In genomic region chr15:69666921-69667811, GRCh38 we compare ENCODE assay signal across 11 cellular contexts.
DNase-seq lines count a peak whose midpoint lies in the region; ATAC-seq and TF ChIP-seq lines count a peak whose summit lies in the region.
"Had no signal": no experiment of that assay in that cellular context is flagged by ENCODE, and none has a peak within 500 bp of the region (broad histone marks: within the 10 kb centered on the region; RNA-seq: fewer than 3 reads in every experiment).

No MANE protein-coding gene starts in this region.

- H3K4me3 ChIP-seq in coronary artery (no peak overlapping the region), PC-9 (no peak overlapping the region), prostate gland (no peak overlapping the region)
- H3K4me3 ChIP-seq: pancreas had no signal

- WGBS in prostate gland = 73% methylated on average over 19 of the region's 19 CpGs

- no peak for TF ChIP-seq POLR2A in prostate gland (IDR thresholded peaks at IDR 0.05)

- peak; percentile 41 for ATAC-seq in GM19328 (IDR thresholded peaks at IDR 0.05; ENCODE audit: unreplicated experiment)

- no peaks in the 10 kb centered on the region for H3K9me3 Mint-ChIP-seq in IgD-negative memory B cell
- H3K9me3 Mint-ChIP-seq: activated naive CD4-positive, alpha-beta T cell treated with anti-CD3 and anti-CD28 coated beads for 36 hours; CD4-positive, CD25-positive, alpha-beta regulatory T cell had no signal

- peaks cover 34 to 40% (median 35%) of the 10 kb centered on the region in 3 donors for H3K4me1 Mint-ChIP-seq in IgD-negative memory B cell

- POLR2A ChIA-PET in PC-9 (lab: Charles Lee; ENCODE audit: unreplicated experiment) = no interaction called here

- H3K27me3 Mint-ChIP-seq in IgD-negative memory B cell = peaks cover 2% of the 10 kb centered on the region

- H3K36me3 ChIP-seq in PC-9 (ENCODE audit: low read depth) (no peaks in the 10 kb centered on the region), prostate gland (no peaks in the 10 kb centered on the region)
- H3K36me3 ChIP-seq: pancreas had no signal

- no peaks in the 10 kb centered on the region for H3K9me2 ChIP-seq in PC-9 (ENCODE audit: insufficient read depth)

- H3K4me2 ChIP-seq in PC-9 = no peak overlapping the region

- no peaks in the 10 kb centered on the region for H3K36me3 Mint-ChIP-seq in IgD-negative memory B cell
- H3K36me3 Mint-ChIP-seq: CD4-positive, CD25-positive, alpha-beta regulatory T cell had no signal

- no peaks in the 10 kb centered on the region for H3K27me3 ChIP-seq in PC-9 (ENCODE audit: insufficient read depth, low read depth)
- no peaks in the 10 kb centered on the region for H3K27me3 ChIP-seq in prostate gland (replicated peaks; ENCODE audit: insufficient read depth)
- H3K27me3 ChIP-seq: pancreas had no signal

- H3K27ac ChIP-seq in coronary artery = peak overlapping the region in 1 of 2 donors; percentile 28
- no peak overlapping the region for H3K27ac ChIP-seq in PC-9
- H3K27ac ChIP-seq in prostate gland = no peak overlapping the region

- DNase-seq in AML-193 (lab: John Stamatoyannopoulos, UW) (peak; percentile 67 to 78), coronary artery (ENCODE audit: low spot score) (peak; percentile 73), PC-9 (no peak), cerebellar cortex (ENCODE audit: low spot score) (no peak), prostate gland (ENCODE audit: low spot score) (no peak), NCI-H1694 treated with DMSO at 0.1 percent for 48 hours (lab: John Stamatoyannopoulos, UW) (no peak)

- TF ChIP-seq CTCF in coronary artery (IDR thresholded peaks at IDR 0.05) (no peak), PC-9 (conservative IDR thresholded peaks at IDR 0.05) (no peak), prostate gland (IDR thresholded peaks at IDR 0.05) (no peak)

- H3K79me2 ChIP-seq in PC-9 (ENCODE audit: low read depth) = no peaks in the 10 kb centered on the region

- peak overlapping the region; percentile 16 to 89 (median 48) for H3K4me3 Mint-ChIP-seq in IgD-negative memory B cell
- H3K4me3 Mint-ChIP-seq: activated naive CD4-positive, alpha-beta T cell treated with anti-CD3 and anti-CD28 coated beads for 36 hours; CD4-positive, CD25-positive, alpha-beta regulatory T cell had no signal

- peaks cover 15% of the 10 kb centered on the region for H3K4me1 ChIP-seq in PC-9 (replicated peaks; ENCODE audit: insufficient read depth)
- H3K4me1 ChIP-seq in prostate gland (replicated peaks) = no peaks in the 10 kb centered on the region
- H3K4me1 ChIP-seq: pancreas had no signal

- no peaks in the 10 kb centered on the region for H3F3A ChIP-seq in PC-9 (ENCODE audit: insufficient read depth, low read depth)

- BruUV-seq in PC-9 (replicated peaks; lab: Mats Ljungman, UMichigan) = no TSS peak

- CTCF ChIA-PET in PC-9 (lab: Charles Lee) = interaction anchor here (0.6 to 0.8 kb wide), 2 partner anchors 147 to 1693 kb away, joined by 6 to 10 read pairs; no protein-coding TSS in a partner anchor

- no peaks in the 10 kb centered on the region for H4K20me1 ChIP-seq in PC-9 (ENCODE audit: insufficient read depth)

- intact Hi-C loops in PC-9 (cut with micrococcal nuclease; ENCODE audit: unreplicated experiment) (no loop called here), prostate gland (cut with DNase I) (no loop called here)

- no peaks in the 10 kb centered on the region for H3K9me3 ChIP-seq in PC-9 (ENCODE audit: insufficient read depth, low read depth)
- no peaks in the 10 kb centered on the region for H3K9me3 ChIP-seq in prostate gland
- H3K9me3 ChIP-seq: pancreas had no signal

- peak overlapping the region in 2 of 3 donors; percentile 5 to 59 for H3K27ac Mint-ChIP-seq in IgD-negative memory B cell
- H3K27ac Mint-ChIP-seq: activated naive CD4-positive, alpha-beta T cell treated with anti-CD3 and anti-CD28 coated beads for 36 hours had no signal

- no peak overlapping the region for H2AFZ ChIP-seq in PC-9

Comparison
In these comparisons a context has a peak if more than half of its experiments do, and no peak if none do; other contexts are left out.
1. DNase-seq: peak in AML-193 (2 of 2) and coronary artery (single experiment); none in PC-9 (0 of 2), cerebellar cortex (single experiment), prostate gland (single experiment) and NCI-H1694 treated with DMSO at 0.1 percent for 48 hours (single experiment).